In genomic region chr16:1721372-1721771, GRCh38 we compare ENCODE assay signal across 13 cellular contexts. TPM values are rescaled to one million over a fixed set of nuclear protein-coding genes. Genes with fewer than 3 reads are reported as not detected.
A peak's percentile ranks its signal among the peaks of the same experiment; 100 is the strongest.
DNase-seq lines count a peak whose midpoint lies in the region; ATAC-seq, FAIRE-seq and TF ChIP-seq lines count a peak whose summit lies in the region.
"Had no signal": no experiment of that assay in that cellular context is flagged by ENCODE, and none has a peak within 500 bp of the region (broad histone marks: within the 10 kb centered on the region; RNA-seq: fewer than 3 reads in every experiment).

No MANE protein-coding gene starts in this region.

- H3K4me1 Mint-ChIP-seq in activated CD4-positive, alpha-beta T cell treated with anti-CD3 and anti-CD28 coated beads, Interleukin-2, amount 10 ng/mL, durations not matched to agents 7 days and 5 days: peaks cover 46% of the 10 kb centered on the region

- H3K36me3 ChIP-seq in SJSA1 (peaks cover 22% of the 10 kb centered on the region), left lung (peaks cover 0 to 15% of the 10 kb centered on the region in 2 donors)

- peak overlapping the region; percentile 85 for H3K27ac Mint-ChIP-seq in activated CD4-positive, alpha-beta T cell treated with anti-CD3 and anti-CD28 coated beads, Interleukin-2, amount 10 ng/mL, durations not matched to agents 7 days and 5 days

- no peak overlapping the region for H3K4me3 ChIP-seq in SJSA1
- H3K4me3 ChIP-seq in left lung: no peak overlapping the region
- H3K4me3 ChIP-seq: thyroid gland had no signal

- H3K36me3 Mint-ChIP-seq in activated CD4-positive, alpha-beta T cell treated with anti-CD3 and anti-CD28 coated beads, Interleukin-2, amount 10 ng/mL, durations not matched to agents 7 days and 5 days (ENCODE audit: low read depth): peaks cover 6% of the 10 kb centered on the region

- CTCF ChIA-PET in activated CD4-positive, alpha-beta T cell treated with anti-CD3 and anti-CD28 coated beads, Interleukin-2, amount 10 ng/mL, durations not matched to agents 7 days and 5 days (lab: Charles Lee): interaction anchor here (0.7 kb wide), 2 partner anchors 61 to 85 kb away, joined by 4 read pairs; partner anchors contain the start of genes NUBP2 and SPSB3

- no peak for TF ChIP-seq CTCF in left lung (IDR thresholded peaks at IDR 0.05)
- TF ChIP-seq CTCF in D721Med (IDR thresholded peaks at IDR 0.05; ENCODE audit: insufficient read depth, missing control alignments): no peak

- H3K4me3 Mint-ChIP-seq in activated CD4-positive, alpha-beta T cell treated with anti-CD3 and anti-CD28 coated beads, Interleukin-2, amount 10 ng/mL, durations not matched to agents 7 days and 5 days: no peak overlapping the region
- H3K4me3 Mint-ChIP-seq: activated naive CD4-positive, alpha-beta T cell treated with anti-CD3 and anti-CD28 coated beads for 36 hours had no signal

- FAIRE-seq in D721Med (lab: Jason Lieb, UNC): no peak
- FAIRE-seq: bronchial epithelial cell, islet of Langerhans had no signal

- H3K27ac ChIP-seq in SJSA1: peak overlapping the region; percentile 37
- H3K27ac ChIP-seq in left lung: peak overlapping the region; percentile 79 to 82
- H3K27ac ChIP-seq in temporal lobe (ENCODE audit: low read depth, low read length): peak overlapping the region; percentile 74

- POLR2A ChIA-PET in activated CD4-positive, alpha-beta T cell treated with anti-CD3 and anti-CD28 coated beads, Interleukin-2, amount 10 ng/mL, durations not matched to agents 7 days and 5 days (lab: Charles Lee): no interaction called here

- no peaks in the 10 kb centered on the region for H3K9me3 Mint-ChIP-seq in activated CD4-positive, alpha-beta T cell treated with anti-CD3 and anti-CD28 coated beads, Interleukin-2, amount 10 ng/mL, durations not matched to agents 7 days and 5 days
- H3K9me3 Mint-ChIP-seq: activated naive CD4-positive, alpha-beta T cell treated with anti-CD3 and anti-CD28 coated beads for 36 hours had no signal

- H3K27me3 ChIP-seq in SJSA1 (replicated peaks) (no peaks in the 10 kb centered on the region), left lung (no peaks in the 10 kb centered on the region)
- H3K27me3 ChIP-seq: thyroid gland had no signal

- ATAC-seq in left lung (no peak), HG03442 (IDR thresholded peaks at IDR 0.05; ENCODE audit: unreplicated experiment) (no peak), HG03354 (IDR thresholded peaks at IDR 0.05; ENCODE audit: poor library complexity, severe bottlenecking, unreplicated experiment) (no peak)

- intact Hi-C loops in left lung (cut with DNase I): no loop called here

- no peak for DNase-seq in activated CD4-positive, alpha-beta T cell treated with anti-CD3 and anti-CD28 coated beads, Interleukin-2, amount 10 ng/mL, durations not matched to agents 7 days and 5 days
- no peak for DNase-seq in activated CD4-positive, alpha-beta T cell treated with anti-CD3 and anti-CD28 coated beads, Interleukin-2, amount 50 U/mL, for 4 hours
- DNase-seq in SJSA1 (ENCODE audit: low read depth in 1 of 2, low spot score in 2 of 2): peak in 1 of 2 experiments; percentile 60
- peak in 1 of 2 donors; percentile 34 for DNase-seq in left lung
- no peak for DNase-seq in D721Med (ENCODE audit: insufficient read length, low spot score)
- DNase-seq: 8988T had no signal

- H3K9me3 ChIP-seq in SJSA1 (replicated peaks) (no peaks in the 10 kb centered on the region), left lung (no peaks in the 10 kb centered on the region)
- H3K9me3 ChIP-seq: thyroid gland had no signal

- no peaks in the 10 kb centered on the region for H3K27me3 Mint-ChIP-seq in activated CD4-positive, alpha-beta T cell treated with anti-CD3 and anti-CD28 coated beads, Interleukin-2, amount 10 ng/mL, durations not matched to agents 7 days and 5 days

- H3K4me1 ChIP-seq in SJSA1 (replicated peaks): peaks cover 33% of the 10 kb centered on the region
- H3K4me1 ChIP-seq in left lung: peaks cover 15 to 49% of the 10 kb centered on the region in 2 donors

RNA-seq across cellular contexts. Expression of gene MAPK8IP3, which starts 15.4 kb away (rescaled TPM):
- total RNA-seq in activated CD4-positive, alpha-beta T cell treated with anti-CD3 and anti-CD28 coated beads, Interleukin-2, amount 10 ng/mL, durations not matched to agents 7 days and 5 days: 100 to 1,000 TPM; 101 to 108 TPM
- total RNA-seq in SJSA1 (2014; rRNA removed; shearing (Covaris generic)): 26.5 and 43.2 TPM in 2 replicates
- total RNA-seq in left lung (10 to 100 TPM; 51.7 to 66.0 TPM), temporal lobe (75.2 TPM)

RNA-seq across cellular contexts. Expression of gene JPT2, which starts 43.3 kb away (rescaled TPM):
- total RNA-seq in activated CD4-positive, alpha-beta T cell treated with anti-CD3 and anti-CD28 coated beads, Interleukin-2, amount 10 ng/mL, durations not matched to agents 7 days and 5 days: 10 to 100 TPM; 56.5 to 65.2 TPM
- total RNA-seq in SJSA1 (2014; rRNA removed; shearing (Covaris generic)): 180 and 352 TPM in 2 replicates
- total RNA-seq in left lung (10 to 100 TPM; 72.2 to 72.3 TPM), temporal lobe (23.1 TPM)

RNA-seq across cellular contexts. Expression of gene NME3, which starts 50.0 kb away (rescaled TPM):
- total RNA-seq in activated CD4-positive, alpha-beta T cell treated with anti-CD3 and anti-CD28 coated beads, Interleukin-2, amount 10 ng/mL, durations not matched to agents 7 days and 5 days: 10 to 100 TPM; 31.3 to 47.4 TPM
- total RNA-seq in SJSA1 (2014; rRNA removed; shearing (Covaris generic)): 19.9 and 27.1 TPM in 2 replicates
- total RNA-seq in left lung (10 to 100 TPM; 54.6 to 62.9 TPM), temporal lobe (23.8 TPM)

RNA-seq across cellular contexts. Expression of gene EME2, which starts 51.2 kb away (rescaled TPM):
- 10 to 100 TPM; 28.7 to 33.4 TPM for total RNA-seq in activated CD4-positive, alpha-beta T cell treated with anti-CD3 and anti-CD28 coated beads, Interleukin-2, amount 10 ng/mL, durations not matched to agents 7 days and 5 days
- total RNA-seq in SJSA1 (2014; rRNA removed; shearing (Covaris generic)): 6.9 and 7.7 TPM in 2 replicates
- total RNA-seq in left lung: 10 to 100 TPM; 19.2 to 25.3 TPM
- 4.9 TPM for total RNA-seq in temporal lobe

RNA-seq across cellular contexts. Expression of gene MRPS34, which starts 51.6 kb away (rescaled TPM):
- total RNA-seq in activated CD4-positive, alpha-beta T cell treated with anti-CD3 and anti-CD28 coated beads, Interleukin-2, amount 10 ng/mL, durations not matched to agents 7 days and 5 days: 100 to 1,000 TPM in 1 of 2 experiments, 10 to 100 TPM in 1; 93.6 to 105 TPM
- 132 and 178 TPM in 2 replicates for total RNA-seq in SJSA1 (2014; rRNA removed; shearing (Covaris generic))
- 10 to 100 TPM; 72.5 to 91.5 TPM for total RNA-seq in left lung
- total RNA-seq in temporal lobe: 23.1 TPM
